12 cellular contexts compared by ENCODE assay signal in genomic region chr2:235238537-235238936, GRCh38.
A peak's percentile ranks its signal among the peaks of the same experiment; 100 is the strongest.
DNase-seq lines count a peak whose midpoint lies in the region; ATAC-seq, FAIRE-seq and TF ChIP-seq lines count a peak whose summit lies in the region.
"Had no signal": no experiment of that assay in that cellular context is flagged by ENCODE, and none has a peak within 500 bp of the region (broad histone marks: within the 10 kb centered on the region; RNA-seq: fewer than 3 reads in every experiment).

No MANE protein-coding gene starts in this region.

- DNase-seq in COR-L47 (lab: John Stamatoyannopoulos, UW) (peak; percentile 41), NCI-H524 treated with DMSO at 0.1 percent for 48 hours (lab: John Stamatoyannopoulos, UW) (peak; percentile 5), fibroblast of the conjunctiva (ENCODE audit: low read depth) (peak; percentile 81), posterior cingulate gyrus (peak in 7 of 10 donors; percentile 26 to 89 (median 35)), HTR-8/SVneo (ENCODE audit: insufficient read length, low spot score) (no peak), omental fat pad (ENCODE audit: low spot score) (no peak)
- DNase-seq: activated T-cell treated with anti-CD3 and anti-CD28 coated beads, Interleukin-2, amount 50 U/mL, for 24 hours; NCI-H345; stimulated activated CD4-positive, alpha-beta T cell treated with anti-CD3 and anti-CD28 coated beads, Interleukin-15, amount 100 ng/mL, for 24 hours; stimulated activated naive CD8-positive, alpha-beta T cell treated with anti-CD3 and anti-CD28 coated beads, Interleukin-15, amount 100 ng/mL, for 72 hours had no signal

- no peak for FAIRE-seq in HTR-8/SVneo (lab: Jason Lieb, UNC)

- ATAC-seq in HG02798 (IDR thresholded peaks at IDR 0.05; ENCODE audit: poor library complexity, unreplicated experiment) (no peak), GM18870 (IDR thresholded peaks at IDR 0.05; ENCODE audit: unreplicated experiment) (no peak), omental fat pad (ENCODE audit: low FRiP score) (no peak)
- ATAC-seq: stimulated activated naive CD8-positive, alpha-beta T cell treated with anti-CD3 and anti-CD28 coated beads, Interleukin-15, amount 100 ng/mL, for 72 hours had no signal

- intact Hi-C loops in posterior cingulate gyrus (cut with DNase I) = no loop called here

- TF ChIP-seq CTCF in omental fat pad (IDR thresholded peaks at IDR 0.05) = no peak

Comparison
In these comparisons a context has a peak if more than half of its experiments do, and no peak if none do; other contexts are left out.
1. DNase-seq: peak in COR-L47 (single experiment), NCI-H524 treated with DMSO at 0.1 percent for 48 hours (single experiment), fibroblast of the conjunctiva (single experiment) and posterior cingulate gyrus (7 of 10); none in HTR-8/SVneo (single experiment) and omental fat pad (single experiment).